ENCODE assay signal across 8 cellular contexts in the genomic region with DNA sequence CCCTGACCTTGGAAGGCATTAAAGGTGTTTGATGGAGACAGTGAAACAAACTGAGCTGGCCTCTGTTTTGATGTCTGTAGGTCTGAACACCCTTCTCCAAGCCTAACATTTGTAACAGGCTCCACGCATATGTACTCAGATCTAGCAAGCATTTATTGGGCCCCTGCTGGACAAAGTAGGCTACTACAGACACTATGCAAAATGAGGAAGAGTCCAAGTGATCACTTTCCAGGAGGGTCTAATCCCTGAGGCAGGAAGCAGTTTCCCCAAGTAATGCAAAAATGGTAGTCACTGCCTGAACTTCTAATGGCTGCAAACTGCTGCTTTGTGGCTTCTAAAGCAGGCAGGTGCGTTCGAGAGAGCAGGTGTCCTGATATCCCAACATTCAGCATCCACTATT.
A peak's percentile ranks its signal among the peaks of the same experiment; 100 is the strongest.
DNase-seq lines count a peak whose midpoint lies in the region; ATAC-seq and TF ChIP-seq lines count a peak whose summit lies in the region.

No MANE protein-coding gene starts in this region.

- no peak for TF ChIP-seq POLR2A in ovary (IDR thresholded peaks at IDR 0.05)

- H3K27me3 ChIP-seq in ovary, result no peaks in the 10 kb centered on the region

- H3K4me1 ChIP-seq in ovary (ENCODE audit: insufficient read depth), result no peaks in the 10 kb centered on the region

- no peak for TF ChIP-seq EP300 in ovary (IDR thresholded peaks at IDR 0.05)

- H3K9me3 ChIP-seq in ovary, result peaks cover 0 to 4% of the 10 kb centered on the region in 2 donors

- ATAC-seq in GM21619 (IDR thresholded peaks at IDR 0.05; ENCODE audit: unreplicated experiment), result peak; percentile 91

- H3K27ac ChIP-seq in ovary, result no peak overlapping the region

- intact Hi-C loops in ovary (cut with DNase I), result no loop called here

- WGBS in ovary, 3 donors, result 44 to 56% (median 49%) methylated on average over 3 of the region's 3 CpGs

- H3K4me3 ChIP-seq in astrocyte of the cerebellum (ENCODE audit: low read depth, low read length) (no peak overlapping the region), ovary (no peak overlapping the region)

- DNase-seq in D341Med (ENCODE audit: low spot score) (peak; percentile 30), NCI-H2029 (lab: John Stamatoyannopoulos, UW) (peak; percentile 82), astrocyte of the cerebellum (ENCODE audit: low read depth) (no peak), left kidney (ENCODE audit: low read depth, low spot score) (peak; percentile 75), NCI-H2081 treated with DMSO at 0.1 percent for 48 hours (lab: John Stamatoyannopoulos, UW) (no peak), ovary (no peak)
- no peak for DNase-seq in stimulated activated CD4-positive, alpha-beta T cell treated with anti-CD3 and anti-CD28 coated beads, Interleukin-15, amount 100 ng/mL, for 24 hours

- TF ChIP-seq CTCF in astrocyte of the cerebellum (IDR thresholded peaks at IDR 0.05; ENCODE audit: low read depth, low read length, missing control alignments) (peak; percentile 64), ovary (IDR thresholded peaks at IDR 0.05) (no peak)

- in situ Hi-C loops in astrocyte of the cerebellum (cut with HindIII; ENCODE audit: low sequenced_read_pairs), result no loop called here

- H3K36me3 ChIP-seq in ovary, result no peaks in the 10 kb centered on the region

Comparison
In these comparisons a context has a peak if more than half of its experiments do, and no peak if none do; other contexts are left out.
1. DNase-seq: peak in D341Med (single experiment), NCI-H2029 (single experiment) and left kidney (single experiment); none in astrocyte of the cerebellum (single experiment), NCI-H2081 treated with DMSO at 0.1 percent for 48 hours (single experiment), ovary (0 of 5) and stimulated activated CD4-positive, alpha-beta T cell treated with anti-CD3 and anti-CD28 coated beads, Interleukin-15, amount 100 ng/mL, for 24 hours (single experiment).